ENCODE assay signal across 17 cellular contexts in genomic region chr9:92718086-92719001, GRCh38. TPM values are rescaled to one million over a fixed set of nuclear protein-coding genes. Genes with fewer than 3 reads are reported as not detected.
DNase-seq lines count a peak whose midpoint lies in the region; ATAC-seq and TF ChIP-seq lines count a peak whose summit lies in the region.
"Had no signal": no experiment of that assay in that cellular context is flagged by ENCODE, and none has a peak within 500 bp of the region (broad histone marks: within the 10 kb centered on the region; RNA-seq: fewer than 3 reads in every experiment).

No MANE protein-coding gene starts in this region.

- DNase-seq in right atrium auricular region (ENCODE audit: low spot score) (peak; percentile 54), cardiac septum (ENCODE audit: low spot score) (no peak), left colon (peak; percentile 7 to 20), vagina (ENCODE audit: extremely low spot score in 2 of 2) (no peak), left lung (no peak), NCI-H2081 (lab: John Stamatoyannopoulos, UW) (no peak)
- DNase-seq in activated T-helper 2 cell treated with anti-CD3 and anti-CD28 coated beads, Interferon-gamma antibody, Interleukin-2, Interleukin-4, amounts not matched to agents 10 μg/mL and 5 μg/mL and 100 μg/mL, durations not matched to agents 14 hours and 24 hours and 36 hours (ENCODE audit: low spot score) = peak; percentile 7
- DNase-seq: activated naive CD4-positive, alpha-beta T cell treated with Interleukin-2 at 50 U/mL for 16 hours; foreskin melanocyte; KBM-7; NCI-H1105; NCI-H524 treated with DMSO at 0.1 percent for 48 hours; PC-3 had no signal

- ATAC-seq in left colon (no peak), HG03039 (IDR thresholded peaks at IDR 0.05; ENCODE audit: unreplicated experiment) (no peak), left lung (no peak)
- ATAC-seq: HCT116, PC-3 had no signal

- TF ChIP-seq POLR2A in vagina (IDR thresholded peaks at IDR 0.05) = no peak

- H3K36me3 Mint-ChIP-seq in activated T-helper 2 cell treated with anti-CD3 and anti-CD28 coated beads, Interferon-gamma antibody, Interleukin-2, Interleukin-4, amounts not matched to agents 10 μg/mL and 5 μg/mL and 100 μg/mL, durations not matched to agents 14 hours and 24 hours and 36 hours (ENCODE audit: low read depth) = peaks cover 46% of the 10 kb centered on the region

- H3K4me1 Mint-ChIP-seq in activated T-helper 2 cell treated with anti-CD3 and anti-CD28 coated beads, Interferon-gamma antibody, Interleukin-2, Interleukin-4, amounts not matched to agents 10 μg/mL and 5 μg/mL and 100 μg/mL, durations not matched to agents 14 hours and 24 hours and 36 hours (ENCODE audit: low read depth) = peaks cover 3% of the 10 kb centered on the region

- no peaks in the 10 kb centered on the region for H3K9me3 ChIP-seq in right atrium auricular region
- H3K9me3 ChIP-seq in vagina = no peaks in the 10 kb centered on the region
- H3K9me3 ChIP-seq in left lung = no peaks in the 10 kb centered on the region

- H3K4me1 ChIP-seq in right atrium auricular region (peaks cover 0 to 25% of the 10 kb centered on the region in 2 donors), vagina (peaks cover 49% of the 10 kb centered on the region), left lung (peaks cover 0 to 17% of the 10 kb centered on the region in 2 donors)

- no peaks in the 10 kb centered on the region for H3K9me3 Mint-ChIP-seq in activated T-helper 2 cell treated with anti-CD3 and anti-CD28 coated beads, Interferon-gamma antibody, Interleukin-2, Interleukin-4, amounts not matched to agents 10 μg/mL and 5 μg/mL and 100 μg/mL, durations not matched to agents 14 hours and 24 hours and 36 hours
- H3K9me3 Mint-ChIP-seq: CD4-positive, alpha-beta T cell; stimulated activated naive CD8-positive, alpha-beta T cell treated with anti-CD3 and anti-CD28 coated beads, Interleukin-15, Interleukin-2, amounts not matched to agents 100 ng/mL and 50 ng/mL, for 24 hours had no signal

- H3K27ac ChIP-seq in right atrium auricular region = no peak overlapping the region
- peak overlapping the region; percentile 70 for H3K27ac ChIP-seq in vagina
- H3K27ac ChIP-seq in left lung = no peak overlapping the region

- intact Hi-C loops in cardiac septum (cut with DNase I) = loop anchor here (5.0 kb wide), 1 partner anchor 74 kb away; no protein-coding TSS in a partner anchor
- intact Hi-C loops in activated T-helper 2 cell treated with anti-CD3 and anti-CD28 coated beads, Interferon-gamma antibody, Interleukin-2, Interleukin-4, amounts not matched to agents 10 μg/mL and 5 μg/mL and 100 μg/mL, durations not matched to agents 14 hours and 24 hours and 36 hours (cut with micrococcal nuclease) = no loop called here
- intact Hi-C loops in left colon (cut with DNase I, micrococcal nuclease) = loop anchor here (5.0 to 10.0 kb wide), 2 partner anchors 74 to 76 kb away; no protein-coding TSS in a partner anchor
- intact Hi-C loops in vagina (cut with DNase I) = loop anchor here (2.0 kb wide), 1 partner anchor 72 kb away; no protein-coding TSS in a partner anchor
- intact Hi-C loops in left lung (cut with DNase I) = loop anchor here in 1 of 2 donors (10.0 kb wide), 1 partner anchor 46 kb away; the partner anchor contains the start of gene BICD2

- H3K27me3 Mint-ChIP-seq in activated T-helper 2 cell treated with anti-CD3 and anti-CD28 coated beads, Interferon-gamma antibody, Interleukin-2, Interleukin-4, amounts not matched to agents 10 μg/mL and 5 μg/mL and 100 μg/mL, durations not matched to agents 14 hours and 24 hours and 36 hours (ENCODE audit: low read depth) = no peaks in the 10 kb centered on the region
- H3K27me3 Mint-ChIP-seq: CD4-positive, alpha-beta T cell; stimulated activated naive CD8-positive, alpha-beta T cell treated with anti-CD3 and anti-CD28 coated beads, Interleukin-15, Interleukin-2, amounts not matched to agents 100 ng/mL and 50 ng/mL, for 24 hours had no signal

- no peak overlapping the region for H3K27ac Mint-ChIP-seq in activated T-helper 2 cell treated with anti-CD3 and anti-CD28 coated beads, Interferon-gamma antibody, Interleukin-2, Interleukin-4, amounts not matched to agents 10 μg/mL and 5 μg/mL and 100 μg/mL, durations not matched to agents 14 hours and 24 hours and 36 hours
- H3K27ac Mint-ChIP-seq: CD4-positive, alpha-beta T cell; stimulated activated naive CD8-positive, alpha-beta T cell treated with anti-CD3 and anti-CD28 coated beads, Interleukin-15, Interleukin-2, amounts not matched to agents 100 ng/mL and 50 ng/mL, for 24 hours had no signal

- H3K4me3 ChIP-seq in right atrium auricular region (no peak overlapping the region), vagina (no peak overlapping the region), left lung (no peak overlapping the region)

- no peak overlapping the region for H3K4me3 Mint-ChIP-seq in activated T-helper 2 cell treated with anti-CD3 and anti-CD28 coated beads, Interferon-gamma antibody, Interleukin-2, Interleukin-4, amounts not matched to agents 10 μg/mL and 5 μg/mL and 100 μg/mL, durations not matched to agents 14 hours and 24 hours and 36 hours (ENCODE audit: low read depth)
- H3K4me3 Mint-ChIP-seq: CD4-positive, alpha-beta T cell; stimulated activated naive CD8-positive, alpha-beta T cell treated with anti-CD3 and anti-CD28 coated beads, Interleukin-15, Interleukin-2, amounts not matched to agents 100 ng/mL and 50 ng/mL, for 24 hours had no signal

- H3K27me3 ChIP-seq in right atrium auricular region (no peaks in the 10 kb centered on the region), vagina (no peaks in the 10 kb centered on the region), left lung (no peaks in the 10 kb centered on the region)

- TF ChIP-seq CTCF in right atrium auricular region (IDR thresholded peaks at IDR 0.05) (no peak), vagina (IDR thresholded peaks at IDR 0.05) (no peak), left lung (IDR thresholded peaks at IDR 0.05) (no peak)

- H3K36me3 ChIP-seq in right atrium auricular region (peaks cover 75% of the 10 kb centered on the region), vagina (peaks cover 0 to 71% of the 10 kb centered on the region in 2 donors), left lung (peaks cover 0 to 96% of the 10 kb centered on the region in 2 donors)

RNA-seq across cellular contexts. Expression of gene BICD2, which starts 46.3 kb away (rescaled TPM):
- total RNA-seq in right atrium auricular region (10 to 100 TPM; 32.2 to 40.4 TPM), cardiac septum (39.5 TPM), left colon (10 to 100 TPM in 1 of 2 donors, 1 to 10 TPM in 1; 6.2 to 12.9 TPM), vagina (82.7 TPM), left lung (10 to 100 TPM; 33.7 to 34.5 TPM)
- 22.8 and 23.6 TPM in 2 replicates for total RNA-seq in activated T-helper 2 cell treated with anti-CD3 and anti-CD28 coated beads, Interferon-gamma antibody, Interleukin-2, Interleukin-4, amounts not matched to agents 10 μg/mL and 5 μg/mL and 100 μg/mL, durations not matched to agents 14 hours and 24 hours and 36 hours

RNA-seq across cellular contexts. Expression of gene IPPK, which starts 48.4 kb away (rescaled TPM):
- 10 to 100 TPM in 1 of 2 donors, 1 to 10 TPM in 1; 8.9 to 13.1 TPM for total RNA-seq in right atrium auricular region
- total RNA-seq in cardiac septum = 13.1 TPM
- total RNA-seq in activated T-helper 2 cell treated with anti-CD3 and anti-CD28 coated beads, Interferon-gamma antibody, Interleukin-2, Interleukin-4, amounts not matched to agents 10 μg/mL and 5 μg/mL and 100 μg/mL, durations not matched to agents 14 hours and 24 hours and 36 hours = 11.5 and 14.8 TPM in 2 replicates
- 1 to 10 TPM; 7.1 to 9.5 TPM for total RNA-seq in left colon
- total RNA-seq in vagina = 39.5 TPM
- 1 to 10 TPM; 6.5 to 8.0 TPM for total RNA-seq in left lung

Comparison
In these comparisons a context has a peak if more than half of its experiments do, and no peak if none do; other contexts are left out.
1. DNase-seq: peak in right atrium auricular region (single experiment), activated T-helper 2 cell treated with anti-CD3 and anti-CD28 coated beads, Interferon-gamma antibody, Interleukin-2, Interleukin-4, amounts not matched to agents 10 μg/mL and 5 μg/mL and 100 μg/mL, durations not matched to agents 14 hours and 24 hours and 36 hours (single experiment) and left colon (2 of 2); none in cardiac septum (single experiment), vagina (0 of 2), left lung (0 of 2) and NCI-H2081 (0 of 2).